Comparison of ENCODE assay signal across 10 cellular contexts in genomic region chr5:10936486-10936885, GRCh38.
"Had no signal": no experiment of that assay in that cellular context is flagged by ENCODE, and none has a peak within 500 bp of the region (broad histone marks: within the 10 kb centered on the region; RNA-seq: fewer than 3 reads in every experiment).

No MANE protein-coding gene starts in this region.

- H3K9ac ChIP-seq: KMS-11 had no signal

- DNase-seq: GOT3, H9, HCEC 1CT, Karpas-422, KBM-7 had no signal

- FAIRE-seq: H54, HTR-8/SVneo had no signal

- H3K36me3 Mint-ChIP-seq: IgD-negative memory B cell had no signal

- H3K4me3 Mint-ChIP-seq: H9, IgD-negative memory B cell had no signal

- H3K4me2 ChIP-seq: KMS-11 had no signal

- H3K9me3 Mint-ChIP-seq: H9, IgD-negative memory B cell had no signal

- H3K27ac Mint-ChIP-seq: H9, IgD-negative memory B cell had no signal

- H3K27ac ChIP-seq: HL-60, KMS-11 had no signal
